ENCODE assay signal across 8 cellular contexts in the genomic region with DNA sequence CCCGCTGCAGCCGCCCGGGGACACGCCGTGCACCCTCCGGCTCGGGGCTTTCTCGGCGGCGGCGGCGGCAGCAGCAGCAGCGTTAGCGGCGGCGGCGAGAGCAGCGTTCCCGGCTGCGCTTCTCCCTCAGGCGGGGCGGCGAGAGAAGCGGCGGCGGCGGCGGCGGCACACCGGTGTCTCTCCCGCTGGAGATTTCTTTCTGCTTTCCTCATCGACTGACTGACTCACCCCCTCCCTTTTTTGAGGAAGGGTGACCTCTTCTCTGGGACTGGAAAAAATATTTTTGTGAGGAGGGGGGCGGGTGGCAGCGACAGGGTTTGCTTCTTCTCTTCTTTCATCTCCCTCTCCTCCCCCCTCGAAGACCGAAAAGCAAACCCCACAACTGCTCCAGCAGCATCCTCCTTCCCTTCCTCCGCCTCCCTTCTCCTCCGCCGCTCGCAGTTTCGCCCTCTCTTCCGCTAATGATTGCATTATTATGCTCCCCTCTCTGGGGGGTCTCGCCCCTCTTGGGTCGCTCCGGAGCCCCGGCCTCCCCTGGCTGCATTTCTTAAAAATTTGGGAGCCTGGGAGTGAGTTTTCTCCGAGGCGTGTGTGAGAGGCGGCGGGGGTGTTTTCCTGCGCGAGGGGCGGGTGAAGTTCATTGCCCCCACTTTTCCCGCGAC. TPM values are rescaled to one million over a fixed set of nuclear protein-coding genes. Genes with fewer than 3 reads are reported as not detected.
A peak's percentile ranks its signal among the peaks of the same experiment; 100 is the strongest.
DNase-seq lines count a peak whose midpoint lies in the region; ATAC-seq and TF ChIP-seq lines count a peak whose summit lies in the region.

No MANE protein-coding gene starts in this region.

- in situ Hi-C loops in transverse colon (cut with MboI; ENCODE audit: low pct_ligation_motif_present in 1 of 4, low pct_unique_long_range_greater_than_20kb in 1 of 4, low sequenced_read_pairs in 3 of 4) = no loop called here

- peak overlapping the region; percentile 74 for H3K4me2 ChIP-seq in PC-9

- H3K27ac ChIP-seq in PC-9 (no peak overlapping the region), coronary artery (peak overlapping the region; percentile 70 to 90), transverse colon (peak overlapping the region; percentile 81 to 85 (median 82))

- H3K9me3 ChIP-seq in PC-9 (ENCODE audit: insufficient read depth, low read depth) (no peaks in the 10 kb centered on the region), mononuclear cell (ENCODE audit: low read depth, low read length) (no peaks in the 10 kb centered on the region), transverse colon (no peaks in the 10 kb centered on the region)

- no peaks in the 10 kb centered on the region for H3K9me2 ChIP-seq in PC-9 (ENCODE audit: insufficient read depth)

- no peak for TF ChIP-seq EP300 in transverse colon (IDR thresholded peaks at IDR 0.05; ENCODE audit: low read depth)

- H4K20me1 ChIP-seq in PC-9 (ENCODE audit: insufficient read depth) = no peaks in the 10 kb centered on the region

- intact Hi-C loops in PC-9 (cut with micrococcal nuclease; ENCODE audit: unreplicated experiment) = no loop called here
- intact Hi-C loops in transverse colon (cut with DNase I; ENCODE audit: low total_unique reads) = no loop called here

- H3K4me3 ChIP-seq in PC-9 (peak overlapping the region; percentile 52; the same call in 1 of the 2 replicates), coronary artery (peak overlapping the region; percentile 88), mononuclear cell (ENCODE audit: low read length) (peak overlapping the region; percentile 50), transverse colon (peak overlapping the region; percentile 45 to 84 (median 60))

- CTCF ChIA-PET in PC-9 (lab: Charles Lee) = no interaction called here

- no peaks in the 10 kb centered on the region for H3K4me1 ChIP-seq in PC-9 (replicated peaks; ENCODE audit: insufficient read depth)
- H3K4me1 ChIP-seq in mononuclear cell (ENCODE audit: insufficient read depth, low read length) = peaks cover 20% of the 10 kb centered on the region
- H3K4me1 ChIP-seq in transverse colon = peaks cover 0 to 45% (median 17%) of the 10 kb centered on the region in 4 donors

- no TSS peak for BruUV-seq in PC-9 (replicated peaks; lab: Mats Ljungman, UMichigan)

- TF ChIP-seq CTCF in PC-9 (conservative IDR thresholded peaks at IDR 0.05) (no peak), coronary artery (IDR thresholded peaks at IDR 0.05) (no peak), transverse colon (IDR thresholded peaks at IDR 0.05) (no peak)

- DNase-seq in AG20443 (ENCODE audit: low spot score) = peak; percentile 51
- DNase-seq in PC-9 = peak in 1 of 2 experiments; percentile 6
- no peak for DNase-seq in coronary artery (ENCODE audit: low spot score)
- no peak for DNase-seq in transverse colon

- H3K36me3 ChIP-seq in PC-9 (ENCODE audit: low read depth) = no peaks in the 10 kb centered on the region
- H3K36me3 ChIP-seq in transverse colon = no peaks in the 10 kb centered on the region

- H3F3A ChIP-seq in PC-9 (ENCODE audit: insufficient read depth, low read depth) = no peaks in the 10 kb centered on the region

- no peaks in the 10 kb centered on the region; the same call in 1 of the 2 replicates for H3K27me3 ChIP-seq in PC-9 (ENCODE audit: insufficient read depth, low read depth)
- H3K27me3 ChIP-seq in mononuclear cell (ENCODE audit: insufficient read depth, low read length) = peaks cover 35% of the 10 kb centered on the region
- peaks cover 48% of the 10 kb centered on the region for H3K27me3 ChIP-seq in transverse colon

- ATAC-seq in GM19035 (IDR thresholded peaks at IDR 0.05; ENCODE audit: unreplicated experiment) (peak; percentile 8), GM21515 (IDR thresholded peaks at IDR 0.05; ENCODE audit: unreplicated experiment) (no peak), HG03196 (IDR thresholded peaks at IDR 0.05; ENCODE audit: unreplicated experiment) (no peak)

- no peaks in the 10 kb centered on the region for H3K79me2 ChIP-seq in PC-9 (ENCODE audit: low read depth)

- 0% methylated on average over 53 of the region's 55 CpGs; no CpG with 5 or more reads in 1 of the 2 donors for WGBS in transverse colon (ENCODE audit: low coverage in 1 of 2), 2 donors

- TF ChIP-seq POLR2A in transverse colon (IDR thresholded peaks at IDR 0.05) = no peak

- POLR2A ChIA-PET in PC-9 (lab: Charles Lee; ENCODE audit: unreplicated experiment) = no interaction called here

- H2AFZ ChIP-seq in PC-9 = 0 out of 2 replicates have a peak overlapping the region, but pooled peaks have one; percentile 43

RNA-seq across cellular contexts. Expression of a gene that starts 0.3 kb away (rescaled TPM):
- not detected in 2 replicates for total RNA-seq in PC-9 (2021)
- total RNA-seq in mononuclear cell = 16.5 TPM
- 100 to 1,000 TPM in 1 of 4 donors, 10 to 100 TPM in 3; 29.8 to 114 (median 59.4) TPM for total RNA-seq in transverse colon

Comparison
In these comparisons a context has a peak if more than half of its experiments do, and no peak if none do; other contexts are left out.
1. RNA of a gene that starts 0.3 kb away (total RNA-seq): 29.8 to 114 TPM in transverse colon and 16.5 TPM in mononuclear cell (single experiment); not detected in PC-9; every median in the first group is over 10 times any median in the second.
2. Peak in every context shown above with its lines, with median percentiles within 50 percentile points of each other: H3K4me3 ChIP-seq.